In the genomic region with DNA sequence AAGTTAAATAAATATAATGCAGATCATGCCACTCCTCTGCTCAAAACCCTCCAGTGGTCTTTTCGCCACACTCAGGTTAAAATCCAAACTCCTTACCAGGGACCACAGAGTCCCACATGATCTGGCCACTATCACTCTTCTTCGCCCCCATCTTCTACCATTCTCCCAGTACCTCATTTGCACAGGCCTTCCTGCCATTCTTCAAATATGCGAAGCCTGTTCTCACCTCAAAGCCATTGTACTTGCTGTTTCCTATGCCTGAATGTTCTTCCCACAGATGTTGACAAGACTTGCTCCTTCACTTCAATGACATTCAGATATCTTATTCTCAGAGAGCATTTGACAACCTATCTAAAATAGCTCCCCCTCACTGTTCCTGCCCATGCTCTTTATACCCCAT, we compare ENCODE assay signal across 22 cellular contexts. TPM values are rescaled to one million over a fixed set of nuclear protein-coding genes. Genes with fewer than 3 reads are reported as not detected.
DNase-seq lines count a peak whose midpoint lies in the region; ATAC-seq, FAIRE-seq and TF ChIP-seq lines count a peak whose summit lies in the region.
"Had no signal": no experiment of that assay in that cellular context is flagged by ENCODE, and none has a peak within 500 bp of the region (broad histone marks: within the 10 kb centered on the region; RNA-seq: fewer than 3 reads in every experiment).

No MANE protein-coding gene starts in this region.

- ATAC-seq in K562 = no peak
- ATAC-seq: HCT116 had no signal

- H3K4me1 Mint-ChIP-seq in MCF 10A (ENCODE audit: insufficient read depth, unreplicated experiment) (peaks cover 24% of the 10 kb centered on the region), progenitor cell of endocrine pancreas (ENCODE audit: low read depth) (peaks cover 12% of the 10 kb centered on the region)
- H3K4me1 Mint-ChIP-seq: CD14-positive monocyte had no signal

- in situ Hi-C loops in K562 (cut with MboI) = loop anchor here (5.0 to 25.0 kb wide), 2 partner anchors 85 to 245 kb away; partner anchors contain the start of genes CAVIN4 and MSANTD3

- BruUV-seq in MCF 10A (replicated peaks; lab: Mats Ljungman, UMichigan) = no TSS peak
- BruUV-seq in K562 (replicated peaks; lab: Mats Ljungman, UMichigan) = TSS peak; percentile 1

- H3K27me3 Mint-ChIP-seq in MCF 10A (ENCODE audit: insufficient read depth, unreplicated experiment) (no peaks in the 10 kb centered on the region), progenitor cell of endocrine pancreas (no peaks in the 10 kb centered on the region)

- no peak for FAIRE-seq in K562 (lab: Jason Lieb, UNC)
- FAIRE-seq: A204.1, HTR-8/SVneo had no signal

- peak overlapping the region; percentile 11 for H3K27ac Mint-ChIP-seq in MCF 10A (ENCODE audit: low read depth, unreplicated experiment)
- H3K27ac Mint-ChIP-seq in progenitor cell of endocrine pancreas = peak overlapping the region; percentile 22

- H3K4me2 ChIP-seq in Karpas-422 (ENCODE audit: low read depth, low read length, poor library complexity, severe bottlenecking) (peak overlapping the region; percentile 51), K562 (ENCODE audit: insufficient read depth, low read length) (no peak overlapping the region)

- H3K4me3 ChIP-seq in breast epithelium = no peak overlapping the region
- peak overlapping the region; percentile 23; the same call in 1 of the 2 replicates for H3K4me3 ChIP-seq in Karpas-422 (ENCODE audit: low read length)
- H3K4me3 ChIP-seq in K562 = no peak overlapping the region
- H3K4me3 ChIP-seq: GM23248, MG63, Peyer's patch, SJSA1 had no signal

- H2AFZ ChIP-seq in Karpas-422 (ENCODE audit: low read length) (no peak overlapping the region), K562 (ENCODE audit: low read depth, low read length) (no peak overlapping the region)
- H2AFZ ChIP-seq: GM23248 had no signal

- no peaks in the 10 kb centered on the region for H3K27me3 ChIP-seq in breast epithelium
- no peaks in the 10 kb centered on the region for H3K27me3 ChIP-seq in Karpas-422 (ENCODE audit: low read length)
- H3K27me3 ChIP-seq in K562 (ENCODE audit: control insufficient read depth in 2 of 2, insufficient read depth in 2 of 2, low read length in 2 of 2) = no peaks in the 10 kb centered on the region
- H3K27me3 ChIP-seq: MG63, Peyer's patch, SJSA1 had no signal

- H3K9me3 Mint-ChIP-seq in MCF 10A (ENCODE audit: unreplicated experiment) (no peaks in the 10 kb centered on the region), progenitor cell of endocrine pancreas (ENCODE audit: low read depth) (no peaks in the 10 kb centered on the region)
- H3K9me3 Mint-ChIP-seq: CD14-positive monocyte had no signal

- CTCF ChIA-PET in MCF 10A (lab: Yijun Ruan, JAX) = interaction anchor here (6.5 kb wide), 1 partner anchor 17 kb away, joined by 44 read pairs; no protein-coding TSS in a partner anchor
- CTCF ChIA-PET in K562 (lab: Yijun Ruan, JAX; ENCODE audit: low intra/inter-chr PET ratio) = no interaction called here

- WGBS in K562 (ENCODE audit: insufficient coverage, low coverage, missing lambda C conversion rate) = 94% methylated on average over 3 of the region's 3 CpGs

- no peaks in the 10 kb centered on the region for H3K36me3 ChIP-seq in breast epithelium
- H3K36me3 ChIP-seq in Karpas-422 (ENCODE audit: insufficient read depth, low read length) = peaks cover 61% of the 10 kb centered on the region
- H3K36me3 ChIP-seq in K562 (ENCODE audit: control insufficient read depth, insufficient read depth, low read length) = peaks cover 91% of the 10 kb centered on the region

- H3K9me3 ChIP-seq in breast epithelium (no peaks in the 10 kb centered on the region), Karpas-422 (ENCODE audit: low read length) (no peaks in the 10 kb centered on the region), K562 (replicated peaks; ENCODE audit: control insufficient read depth, insufficient read depth, low read depth, low read length) (no peaks in the 10 kb centered on the region)
- H3K9me3 ChIP-seq: MG63, Peyer's patch, SJSA1 had no signal

- H3K9me2 ChIP-seq in Karpas-422 (replicated peaks; ENCODE audit: insufficient read depth, low read length) = no peaks in the 10 kb centered on the region

- H3K79me2 ChIP-seq in Karpas-422 (ENCODE audit: low read length) (peaks cover 95% of the 10 kb centered on the region), K562 (ENCODE audit: control insufficient read depth, insufficient read depth, low read length) (peaks cover 85% of the 10 kb centered on the region)

- H3K9me1 ChIP-seq in K562 (ENCODE audit: control insufficient read depth, insufficient read depth, low read length) = no peaks in the 10 kb centered on the region

- DNase-seq in MCF 10A (ENCODE audit: unreplicated experiment) (no peak), breast epithelium (ENCODE audit: low spot score in 2 of 2) (no peak), Karpas-422 (no peak), K562 (ENCODE audit: extremely low read depth in 1 of 4, low spot score in 3 of 4) (no peak), progenitor cell of endocrine pancreas (ENCODE audit: low spot score, unreplicated experiment) (no peak), NCI-H1417 treated with DMSO at 0.1 percent for 48 hours (lab: John Stamatoyannopoulos, UW) (no peak), occipital lobe (lab: John Stamatoyannopoulos, UW) (no peak), NCI-H345 treated with DMSO at 0.1 percent for 48 hours (lab: John Stamatoyannopoulos, UW; ENCODE audit: unreplicated experiment) (no peak)
- DNase-seq: GM23248, IMR-90, MG63, NCI-H1417, NCI-H187 treated with DMSO at 0.1 percent for 48 hours, NCI-H2107, NCI-H510A treated with DMSO at 0.1 percent for 48 hours, NCI-H748 treated with DMSO at 0.1 percent for 48 hours, Peyer's patch had no signal

- H3K27ac ChIP-seq in breast epithelium (no peak overlapping the region), Karpas-422 (ENCODE audit: low read length) (peak overlapping the region; percentile 77), K562 (ENCODE audit: extremely low read depth, low read depth, low read length) (no peak overlapping the region)
- H3K27ac ChIP-seq: GM23248, Peyer's patch, SJSA1 had no signal

- intact Hi-C loops in MCF 10A (cut with micrococcal nuclease) (no loop called here), breast epithelium (cut with DNase I; ENCODE audit: low total_unique reads) (no loop called here), K562 (cut with micrococcal nuclease) (no loop called here)

- H3K36me3 Mint-ChIP-seq in MCF 10A (ENCODE audit: insufficient read depth, unreplicated experiment) (peaks cover 84% of the 10 kb centered on the region), progenitor cell of endocrine pancreas (ENCODE audit: insufficient read depth) (peaks cover 13% of the 10 kb centered on the region)

- no peak for TF ChIP-seq CTCF in MCF 10A (IDR thresholded peaks at IDR 0.05; ENCODE audit: unreplicated experiment)
- TF ChIP-seq CTCF in breast epithelium (IDR thresholded peaks at IDR 0.05) = no peak
- TF ChIP-seq CTCF in K562 (IDR thresholded peaks at IDR 0.05 in 2 of 3, conservative IDR thresholded peaks at IDR 0.05 in 1 of 3; ENCODE audit: insufficient read depth in 2 of 3, low read depth in 1 of 3, low read length in 3 of 3) = no peak
- TF ChIP-seq CTCF in progenitor cell of endocrine pancreas (IDR thresholded peaks at IDR 0.05; ENCODE audit: unreplicated experiment) = no peak

- no peak for TF ChIP-seq RAD21 in K562 (CRISPR knock-in tag; conservative IDR thresholded peaks at IDR 0.05 in 1 of 2, IDR thresholded peaks at IDR 0.05 in 1 of 2)

- H3K4me3 Mint-ChIP-seq in MCF 10A (ENCODE audit: unreplicated experiment) (no peak overlapping the region), progenitor cell of endocrine pancreas (ENCODE audit: low read depth) (no peak overlapping the region)
- H3K4me3 Mint-ChIP-seq: CD14-positive monocyte had no signal

- no peak for TF ChIP-seq EP300 in K562 (IDR thresholded peaks at IDR 0.05; ENCODE audit: low read length)

- peak overlapping the region; percentile 0; the same call in 1 of the 2 replicates for H3K9ac ChIP-seq in Karpas-422 (ENCODE audit: low read length)
- H3K9ac ChIP-seq in K562 (ENCODE audit: insufficient read depth in 1 of 2, low read depth in 2 of 2, low read length in 2 of 2) = no peak overlapping the region
- H3K9ac ChIP-seq: GM23248 had no signal

- no peaks in the 10 kb centered on the region for H3K4me1 ChIP-seq in breast epithelium
- peaks cover 59% of the 10 kb centered on the region for H3K4me1 ChIP-seq in Karpas-422 (ENCODE audit: low read length)
- no peaks in the 10 kb centered on the region for H3K4me1 ChIP-seq in K562 (replicated peaks in 1 of 2; ENCODE audit: control insufficient read depth in 2 of 2, insufficient read depth in 2 of 2, low read length in 2 of 2)
- H3K4me1 ChIP-seq: Peyer's patch, SJSA1 had no signal

- POLR2A ChIA-PET in MCF 10A (lab: Yijun Ruan, JAX) (interaction anchor here (0.7 to 3.6 kb wide), 2 partner anchors 8 to 10 kb away, joined by 3 to 20 read pairs; partner anchors contain the start of gene TEX10), K562 (lab: Yijun Ruan, JAX) (interaction anchor here (0.7 to 3.7 kb wide), 4 partner anchors 10 to 363 kb away, joined by 4 to 21 read pairs (median 6); partner anchors contain the start of gene TEX10)

- TF ChIP-seq POLR2A in breast epithelium (IDR thresholded peaks at IDR 0.05) (no peak), K562 (conservative IDR thresholded peaks at IDR 0.05) (no peak)

- H4K20me1 ChIP-seq in Karpas-422 (ENCODE audit: insufficient read depth, low read depth, low read length) (peaks cover 11% of the 10 kb centered on the region; the same call in 1 of the 2 replicates), K562 (replicated peaks; ENCODE audit: control insufficient read depth, insufficient read depth, low read length) (no peaks in the 10 kb centered on the region)

RNA-seq across cellular contexts. Expression of gene TEX10, which starts 10.9 kb away (rescaled TPM):
- total RNA-seq in MCF 10A (2022) = 37.0 and 38.2 TPM in 2 replicates
- 10 to 100 TPM; 13.8 to 30.4 (median 22.6) TPM for total RNA-seq in breast epithelium
- total RNA-seq in Karpas-422 (2014; rRNA removed; shearing (Covaris generic); ENCODE audit: low replicate concordance) = 39.6 and 73.7 TPM in 2 replicates
- total RNA-seq in K562 (2011; cell fraction: chromatin; rRNA removed; ENCODE audit: low replicate concordance) = 43.4 and 116 TPM in 2 replicates
- total RNA-seq in K562 (2011; cell fraction: nucleolus; rRNA removed) = 20.5 and 26.8 TPM in 2 replicates
- 44.4 and 51.5 TPM in 2 replicates for total RNA-seq in K562 (2011; cell fraction: nucleoplasm; rRNA removed)
- total RNA-seq in K562 (2014; rRNA removed) = 39.8 and 42.0 TPM in 2 replicates
- total RNA-seq in K562 (2014; rRNA removed; fragmentation: Illumina TruSeq; extraction: Trizol) = 50.1 and 58.1 TPM in 2 replicates
- total RNA-seq in K562 (2015; rRNA removed; fragmentation: Illumina TruSeq; extraction: Trizol) = 47.1 and 49.2 TPM in 2 replicates
- total RNA-seq in K562 (2021) = 43.1 and 44.6 TPM in 2 replicates
- polyA plus RNA-seq in K562 (2011; rRNA removed) = 42.2 and 57.9 TPM in 2 replicates
- polyA plus RNA-seq in K562 (2011; cell fraction: cytosol; rRNA removed) = 17.5 and 26.6 TPM in 2 replicates
- 32.0 and 41.7 TPM in 2 replicates for polyA plus RNA-seq in K562 (2011; cell fraction: nucleus; rRNA removed)
- polyA plus RNA-seq in K562 (2012) = 27.1 and 27.9 TPM in 2 replicates
- polyA plus RNA-seq in K562 (2014; fragmentation: Illumina TruSeq; extraction: Trizol) = 43.9 and 47.9 TPM in 2 replicates
- 10 to 100 TPM; 27.8 to 60.0 TPM for polyA plus RNA-seq in K562 (2014; fragmentation: Nextera tagmentation; extraction: Ambion mirVana)
- polyA plus RNA-seq in K562 (2014; rRNA removed) = 32.9 and 38.9 TPM in 2 replicates
- 93.3 and 99.5 TPM in 2 replicates for polyA minus RNA-seq in K562 (2011; rRNA and poly(A)+ RNA removed)
- polyA minus RNA-seq in K562 (2011; cell fraction: cytosol; rRNA and poly(A)+ RNA removed) = 17.8 and 27.5 TPM in 2 replicates
- polyA minus RNA-seq in K562 (2011; cell fraction: nucleus; rRNA and poly(A)+ RNA removed) = 40.7 and 59.4 TPM in 2 replicates
- 35.1 and 38.6 TPM in 2 replicates for total RNA-seq in progenitor cell of endocrine pancreas
- 58.5 TPM for total RNA-seq in occipital lobe
